ENCODE assay signal across 18 cellular contexts in the genomic region with DNA sequence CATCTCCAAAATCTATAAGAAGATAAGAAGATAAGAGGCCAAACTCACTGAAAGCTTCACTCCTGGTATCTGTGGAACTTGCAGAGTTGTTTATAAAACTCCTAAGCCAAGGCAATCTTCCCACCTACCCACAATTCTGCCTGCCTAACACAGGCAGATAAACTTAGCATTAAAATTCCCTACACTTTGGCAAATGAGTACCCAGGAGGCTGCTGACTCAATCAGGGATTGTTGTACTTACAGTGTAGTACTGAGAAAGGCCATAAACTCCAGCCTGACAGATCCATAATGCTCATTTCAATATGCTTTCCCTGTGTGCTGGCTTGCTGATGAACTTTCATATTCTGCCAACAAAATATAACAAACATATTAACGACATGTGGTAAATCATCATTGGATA.
"Had no signal": no experiment of that assay in that cellular context is flagged by ENCODE, and none has a peak within 500 bp of the region (broad histone marks: within the 10 kb centered on the region; RNA-seq: fewer than 3 reads in every experiment).

No MANE protein-coding gene starts in this region.

- H3K4me1 Mint-ChIP-seq: activated CD4-positive, alpha-beta T cell treated with anti-CD3 and anti-CD28 coated beads, Interleukin-2, amount 10 ng/mL, durations not matched to agents 24 days and 14 days; activated naive CD8-positive, alpha-beta T cell treated with anti-CD3 and anti-CD28 coated beads for 36 hours; naive thymus-derived CD4-positive, alpha-beta T cell had no signal

- H3K4me3 ChIP-seq: lung, mucosa of descending colon, pancreas, stomach, thoracic aorta had no signal

- H3K36me3 Mint-ChIP-seq: activated naive CD8-positive, alpha-beta T cell treated with anti-CD3 and anti-CD28 coated beads for 36 hours; naive thymus-derived CD4-positive, alpha-beta T cell had no signal

- H3K4me1 ChIP-seq: foreskin keratinocyte, pancreas, stomach had no signal

- H3K27me3 Mint-ChIP-seq: activated CD4-positive, alpha-beta T cell treated with anti-CD3 and anti-CD28 coated beads, Interleukin-2, amount 10 ng/mL, durations not matched to agents 24 days and 14 days; activated naive CD8-positive, alpha-beta T cell treated with anti-CD3 and anti-CD28 coated beads for 36 hours; naive thymus-derived CD4-positive, alpha-beta T cell had no signal

- ATAC-seq: mucosa of descending colon; naive thymus-derived CD4-positive, alpha-beta T cell had no signal

- H3K9me3 ChIP-seq: pancreas had no signal

- H3K27ac Mint-ChIP-seq: activated CD4-positive, alpha-beta T cell treated with anti-CD3 and anti-CD28 coated beads, Interleukin-2, amount 10 ng/mL, durations not matched to agents 24 days and 14 days; activated naive CD8-positive, alpha-beta T cell treated with anti-CD3 and anti-CD28 coated beads for 36 hours; activated T-helper 1 cell treated with anti-CD3 and anti-CD28 coated beads, Interleukin-12 subunit alpha, Interleukin-12 subunit beta, Interleukin-2, Interleukin-4 antibody, amounts not matched to agents 30 ng/mL and 10 ng/mL and 1 ng/mL, durations not matched to agents 14 hours and 24 hours and 36 hours; naive thymus-derived CD4-positive, alpha-beta T cell; T-helper 1 cell treated with Interleukin-12 subunit alpha and Interleukin-12 subunit beta and Interleukin-4 antibody, amounts not matched to agents 30 μg/mL and 1 μg/mL, for 36 hours had no signal

- H3K36me3 ChIP-seq: pancreas, stomach, thoracic aorta had no signal

- H3K27ac ChIP-seq: foreskin keratinocyte, pancreas, stomach, thoracic aorta had no signal

- DNase-seq: activated CD4-positive, alpha-beta T cell treated with anti-CD3 and anti-CD28 coated beads, Interleukin-2, amount 10 ng/mL, durations not matched to agents 24 days and 14 days; activated CD4-positive, CD25-positive, alpha-beta regulatory T cell; activated CD8-positive, alpha-beta memory T cell treated with anti-CD3 and anti-CD28 coated beads, Interleukin-2, amount 50 U/mL, for 48 hours; activated naive CD8-positive, alpha-beta T cell treated with anti-CD3 and anti-CD28 coated beads for 36 hours; cerebellar nuclear complex; effector CD8-positive, alpha-beta T cell; foreskin keratinocyte; head of caudate nucleus; mucosa of descending colon; naive thymus-derived CD4-positive, alpha-beta T cell; pancreas; stimulated activated CD4-positive, alpha-beta T cell treated with anti-CD3 and anti-CD28 coated beads, Interleukin-12 subunit alpha, Interleukin-12 subunit beta, amount 100 ng/mL, for 4 hours; stimulated activated CD4-positive, alpha-beta T cell treated with anti-CD3 and anti-CD28 coated beads, Interleukin-2, amount 100 ng/mL, for 24 hours; stomach had no signal

- H3K27me3 ChIP-seq: foreskin keratinocyte, pancreas, stomach had no signal

- H3K4me3 Mint-ChIP-seq: activated CD4-positive, alpha-beta T cell treated with anti-CD3 and anti-CD28 coated beads, Interleukin-2, amount 10 ng/mL, durations not matched to agents 24 days and 14 days; activated naive CD8-positive, alpha-beta T cell treated with anti-CD3 and anti-CD28 coated beads for 36 hours; activated T-helper 1 cell treated with anti-CD3 and anti-CD28 coated beads, Interleukin-12 subunit alpha, Interleukin-12 subunit beta, Interleukin-2, Interleukin-4 antibody, amounts not matched to agents 30 ng/mL and 10 ng/mL and 1 ng/mL, durations not matched to agents 14 hours and 24 hours and 36 hours; T-helper 1 cell treated with Interleukin-12 subunit alpha and Interleukin-12 subunit beta and Interleukin-4 antibody, amounts not matched to agents 30 μg/mL and 1 μg/mL, for 36 hours had no signal
